ENCODE assay signal across 25 cellular contexts in the genomic region with DNA sequence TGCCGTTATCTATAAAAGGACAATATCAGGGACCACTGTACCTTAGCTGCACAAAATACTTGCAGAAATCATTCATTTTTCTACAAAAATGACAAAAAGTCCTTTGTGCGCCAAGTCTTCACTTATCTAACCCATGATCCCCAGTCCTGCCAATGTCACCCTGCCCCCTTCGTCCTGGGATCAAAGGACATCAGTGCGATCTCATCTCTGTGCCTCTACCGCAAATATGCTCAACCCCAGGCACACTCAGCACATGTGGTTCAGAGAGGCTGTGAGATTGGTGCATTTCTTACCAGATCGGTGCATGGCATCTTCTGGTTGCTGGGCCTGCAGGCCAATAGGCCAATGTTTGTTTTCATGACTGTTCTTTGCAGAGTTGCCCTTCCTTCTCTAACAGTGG.
A peak's percentile ranks its signal among the peaks of the same experiment; 100 is the strongest.
DNase-seq lines count a peak whose midpoint lies in the region; ATAC-seq, FAIRE-seq and TF ChIP-seq lines count a peak whose summit lies in the region.
"Had no signal": no experiment of that assay in that cellular context is flagged by ENCODE, and none has a peak within 500 bp of the region (broad histone marks: within the 10 kb centered on the region; RNA-seq: fewer than 3 reads in every experiment).

No MANE protein-coding gene starts in this region.

- H3K9me3 Mint-ChIP-seq in CD14-positive monocyte, result no peaks in the 10 kb centered on the region
- H3K9me3 Mint-ChIP-seq: CD4-positive, alpha-beta T cell; CD8-positive, alpha-beta memory T cell had no signal

- H3K27me3 ChIP-seq in BLaER1, result no peaks in the 10 kb centered on the region
- H3K27me3 ChIP-seq in bronchial epithelial cell (ENCODE audit: control insufficient read depth, insufficient read depth, low read length), result peaks cover 2% of the 10 kb centered on the region
- H3K27me3 ChIP-seq: BE2C had no signal

- peak overlapping the region; percentile 27 for H3K4me2 ChIP-seq in BLaER1

- intact Hi-C loops in CD14-positive monocyte (cut with micrococcal nuclease), result no loop called here

- no peak for TF ChIP-seq CTCF in bronchial epithelial cell (IDR thresholded peaks at IDR 0.05; ENCODE audit: insufficient read depth, low read length, severe bottlenecking)
- TF ChIP-seq CTCF in CD14-positive monocyte (IDR thresholded peaks at IDR 0.05), result no peak

- H3K36me3 ChIP-seq in BLaER1 (no peaks in the 10 kb centered on the region), bronchial epithelial cell (ENCODE audit: control insufficient read depth, insufficient read depth, low read length) (no peaks in the 10 kb centered on the region)
- H3K36me3 ChIP-seq: BE2C had no signal

- ATAC-seq in left lobe of liver, result peak; percentile 74
- ATAC-seq: GM12878 had no signal

- H3K36me3 Mint-ChIP-seq in CD14-positive monocyte, result no peaks in the 10 kb centered on the region
- H3K36me3 Mint-ChIP-seq: CD8-positive, alpha-beta memory T cell had no signal

- H3K9ac ChIP-seq in BLaER1, result no peak overlapping the region
- H3K9ac ChIP-seq: GM23248 had no signal

- no peaks in the 10 kb centered on the region for H4K20me1 ChIP-seq in BLaER1

- no peak overlapping the region for H3K4me3 ChIP-seq in BLaER1
- H3K4me3 ChIP-seq in bronchial epithelial cell (ENCODE audit: low read depth, low read length), result no peak overlapping the region
- H3K4me3 ChIP-seq: GM12878, GM23248 had no signal

- H3K4me1 ChIP-seq in BLaER1, result peaks cover 73% of the 10 kb centered on the region

- H3K27ac ChIP-seq in BLaER1 (no peak overlapping the region), temporal lobe (ENCODE audit: low read depth, low read length) (peak overlapping the region; percentile 33)
- H3K27ac ChIP-seq: 22Rv1, C4-2B, GM23248 had no signal

- FAIRE-seq in bronchial epithelial cell (lab: Jason Lieb, UNC), result peak; percentile 32
- FAIRE-seq: A204.1, D721Med, GM12878, GM19239, H1 had no signal

- no peaks in the 10 kb centered on the region for H3K4me1 Mint-ChIP-seq in CD14-positive monocyte
- H3K4me1 Mint-ChIP-seq: CD8-positive, alpha-beta memory T cell had no signal

- H3K9me3 ChIP-seq in BLaER1, result no peaks in the 10 kb centered on the region
- H3K9me3 ChIP-seq: BE2C had no signal

- peaks cover 3 to 5% (median 4%) of the 10 kb centered on the region in 3 donors for H3K27me3 Mint-ChIP-seq in CD14-positive monocyte (ENCODE audit: low read depth in 3 of 3)

- no peak for DNase-seq in bronchial epithelial cell (ENCODE audit: low read depth)
- DNase-seq in left lobe of liver (ENCODE audit: low spot score), result peak; percentile 55
- no peak for DNase-seq in CD14-positive monocyte (ENCODE audit: low spot score)
- no peak for DNase-seq in NCI-H345 (lab: John Stamatoyannopoulos, UW)
- no peak for DNase-seq in AG08395 (ENCODE audit: low spot score)
- DNase-seq: AML-193; BE2C; CD4-positive, alpha-beta T cell; CD8-positive, alpha-beta memory T cell; DMS 273 treated with DMSO at 0.1 percent for 48 hours; DMS79; EL; GDM1; GM23248; H7; HCEC 1CT had no signal

- H3K4me3 Mint-ChIP-seq in CD14-positive monocyte, result no peak overlapping the region
- H3K4me3 Mint-ChIP-seq: CD4-positive, alpha-beta T cell; CD8-positive, alpha-beta memory T cell had no signal

- H3K27ac Mint-ChIP-seq in CD14-positive monocyte, result no peak overlapping the region
- H3K27ac Mint-ChIP-seq: CD4-positive, alpha-beta T cell; CD8-positive, alpha-beta memory T cell had no signal
